In the genomic region with DNA sequence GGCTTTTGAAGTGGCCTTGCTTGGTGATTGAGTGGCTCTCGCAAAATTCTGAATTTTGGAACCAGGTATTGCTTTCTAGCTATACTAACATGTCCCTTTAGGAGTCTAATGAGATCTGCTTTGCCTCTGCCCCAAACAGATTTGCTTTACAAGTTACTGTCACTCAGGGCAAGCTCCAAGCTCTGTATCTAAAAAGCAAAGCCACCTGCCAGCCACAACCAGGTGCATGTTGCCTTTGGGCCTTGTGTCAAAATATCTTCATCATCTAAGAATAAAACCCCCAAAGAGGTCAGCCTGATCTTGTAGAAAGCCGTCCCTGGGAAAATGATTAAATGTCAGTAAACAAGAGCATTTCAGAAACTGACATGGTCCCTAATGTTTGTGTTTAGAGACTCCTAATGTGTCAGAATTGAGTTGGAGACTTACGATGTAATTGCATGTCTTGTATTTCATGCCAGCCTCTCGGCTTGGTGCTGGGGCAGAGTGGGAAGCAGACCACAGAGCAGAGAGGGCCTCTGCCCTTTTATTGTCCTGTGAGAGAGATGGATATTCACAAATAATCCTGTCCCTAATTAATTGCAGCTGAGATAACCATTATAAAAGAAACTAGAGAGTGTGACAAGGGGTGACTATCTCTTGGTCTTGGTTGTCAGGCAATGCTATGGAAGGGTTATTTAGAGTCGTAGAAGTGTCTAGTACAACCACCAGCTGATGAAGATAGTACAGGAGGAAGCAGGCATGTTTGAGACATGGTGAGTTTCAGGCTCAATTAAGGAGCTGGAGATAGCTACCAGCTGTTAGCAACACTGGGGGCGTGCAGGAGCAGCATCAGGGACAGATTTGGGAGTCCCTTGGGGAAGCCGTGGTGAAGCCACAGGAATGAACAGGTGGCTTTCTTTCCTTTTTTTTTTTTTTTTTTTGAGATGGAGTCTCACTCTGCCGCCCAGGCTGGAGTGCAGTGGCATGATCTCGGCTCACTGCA, we compare ENCODE assay signal across 9 cellular contexts.
DNase-seq lines count a peak whose midpoint lies in the region; ATAC-seq and TF ChIP-seq lines count a peak whose summit lies in the region.
"Had no signal": no experiment of that assay in that cellular context is flagged by ENCODE, and none has a peak within 500 bp of the region (broad histone marks: within the 10 kb centered on the region; RNA-seq: fewer than 3 reads in every experiment).

No MANE protein-coding gene starts in this region.

- no peaks in the 10 kb centered on the region; the same call in 1 of the 2 replicates for H3K9me3 ChIP-seq in SJCRH30 (replicated peaks)

- no peak overlapping the region for H3K4me3 Mint-ChIP-seq in activated CD4-positive, alpha-beta T cell treated with anti-CD3 and anti-CD28 coated beads, Interleukin-2, amount 10 ng/mL, durations not matched to agents 7 days and 5 days
- H3K4me3 Mint-ChIP-seq in nephron = peak overlapping the region in 1 of 3 experiments; percentile 1

- no peaks in the 10 kb centered on the region for H3K27me3 ChIP-seq in SJCRH30

- H3K36me3 Mint-ChIP-seq in activated CD4-positive, alpha-beta T cell treated with anti-CD3 and anti-CD28 coated beads, Interleukin-2, amount 10 ng/mL, durations not matched to agents 7 days and 5 days (ENCODE audit: low read depth) = peaks cover 19% of the 10 kb centered on the region
- peaks cover 5% of the 10 kb centered on the region for H3K36me3 Mint-ChIP-seq in nephron (ENCODE audit: low read depth)

- CTCF ChIA-PET in activated CD4-positive, alpha-beta T cell treated with anti-CD3 and anti-CD28 coated beads, Interleukin-2, amount 10 ng/mL, durations not matched to agents 7 days and 5 days (lab: Charles Lee) = interaction anchor here (0.6 to 2.5 kb wide), 6 partner anchors 8 to 90 kb away, joined by 3 to 8 read pairs (median 4); a partner anchor contains a TSS

- peak overlapping the region; percentile 84 for H3K27ac Mint-ChIP-seq in activated CD4-positive, alpha-beta T cell treated with anti-CD3 and anti-CD28 coated beads, Interleukin-2, amount 10 ng/mL, durations not matched to agents 7 days and 5 days
- peak overlapping the region; percentile 30 to 77 (median 64) for H3K27ac Mint-ChIP-seq in nephron

- POLR2A ChIA-PET in activated CD4-positive, alpha-beta T cell treated with anti-CD3 and anti-CD28 coated beads, Interleukin-2, amount 10 ng/mL, durations not matched to agents 7 days and 5 days (lab: Charles Lee) = no interaction called here

- H3K4me1 ChIP-seq in SJCRH30 = peaks cover 30% of the 10 kb centered on the region

- H3K4me3 ChIP-seq in SJCRH30 = no peak overlapping the region

- peak overlapping the region; percentile 29 for H3K27ac ChIP-seq in SJCRH30
- H3K27ac ChIP-seq: VCaP had no signal

- peaks cover 62% of the 10 kb centered on the region for H3K4me1 Mint-ChIP-seq in activated CD4-positive, alpha-beta T cell treated with anti-CD3 and anti-CD28 coated beads, Interleukin-2, amount 10 ng/mL, durations not matched to agents 7 days and 5 days
- H3K4me1 Mint-ChIP-seq in nephron = peaks cover 22% of the 10 kb centered on the region

- no peaks in the 10 kb centered on the region for H3K36me3 ChIP-seq in SJCRH30

- no peak for DNase-seq in activated CD4-positive, alpha-beta T cell treated with anti-CD3 and anti-CD28 coated beads, Interleukin-2, amount 10 ng/mL, durations not matched to agents 7 days and 5 days
- no peak for DNase-seq in activated CD4-positive, alpha-beta T cell treated with anti-CD3 and anti-CD28 coated beads, Interleukin-2, amount 50 U/mL, for 1 hour
- DNase-seq in SJCRH30 = peak; percentile 96 to 97
- DNase-seq in NOMO-1 (lab: John Stamatoyannopoulos, UW; ENCODE audit: unreplicated experiment in 2 of 2) = no peak

- H3K27me3 Mint-ChIP-seq in activated CD4-positive, alpha-beta T cell treated with anti-CD3 and anti-CD28 coated beads, Interleukin-2, amount 10 ng/mL, durations not matched to agents 7 days and 5 days = no peaks in the 10 kb centered on the region
- H3K27me3 Mint-ChIP-seq in nephron (ENCODE audit: low read depth) = no peaks in the 10 kb centered on the region

- ATAC-seq in HG02852 (IDR thresholded peaks at IDR 0.05; ENCODE audit: unreplicated experiment) (peak; percentile 60), HG03439 (IDR thresholded peaks at IDR 0.05; ENCODE audit: unreplicated experiment) (no peak), HG03520 (IDR thresholded peaks at IDR 0.05; ENCODE audit: unreplicated experiment) (no peak)

- H3K9me3 Mint-ChIP-seq in activated CD4-positive, alpha-beta T cell treated with anti-CD3 and anti-CD28 coated beads, Interleukin-2, amount 10 ng/mL, durations not matched to agents 7 days and 5 days = peaks cover 4% of the 10 kb centered on the region
- peaks cover 6% of the 10 kb centered on the region for H3K9me3 Mint-ChIP-seq in nephron

- no peak for TF ChIP-seq CTCF in nephron (IDR thresholded peaks at IDR 0.05; ENCODE audit: unreplicated experiment in 3 of 3)

Comparison
In these comparisons a context has a peak if more than half of its experiments do, and no peak if none do; other contexts are left out.
1. DNase-seq: peak in SJCRH30 (2 of 2); none in activated CD4-positive, alpha-beta T cell treated with anti-CD3 and anti-CD28 coated beads, Interleukin-2, amount 10 ng/mL, durations not matched to agents 7 days and 5 days (single experiment), activated CD4-positive, alpha-beta T cell treated with anti-CD3 and anti-CD28 coated beads, Interleukin-2, amount 50 U/mL, for 1 hour (single experiment) and NOMO-1 (0 of 2).